Comparison of ENCODE assay signal across 8 cellular contexts in the genomic region with DNA sequence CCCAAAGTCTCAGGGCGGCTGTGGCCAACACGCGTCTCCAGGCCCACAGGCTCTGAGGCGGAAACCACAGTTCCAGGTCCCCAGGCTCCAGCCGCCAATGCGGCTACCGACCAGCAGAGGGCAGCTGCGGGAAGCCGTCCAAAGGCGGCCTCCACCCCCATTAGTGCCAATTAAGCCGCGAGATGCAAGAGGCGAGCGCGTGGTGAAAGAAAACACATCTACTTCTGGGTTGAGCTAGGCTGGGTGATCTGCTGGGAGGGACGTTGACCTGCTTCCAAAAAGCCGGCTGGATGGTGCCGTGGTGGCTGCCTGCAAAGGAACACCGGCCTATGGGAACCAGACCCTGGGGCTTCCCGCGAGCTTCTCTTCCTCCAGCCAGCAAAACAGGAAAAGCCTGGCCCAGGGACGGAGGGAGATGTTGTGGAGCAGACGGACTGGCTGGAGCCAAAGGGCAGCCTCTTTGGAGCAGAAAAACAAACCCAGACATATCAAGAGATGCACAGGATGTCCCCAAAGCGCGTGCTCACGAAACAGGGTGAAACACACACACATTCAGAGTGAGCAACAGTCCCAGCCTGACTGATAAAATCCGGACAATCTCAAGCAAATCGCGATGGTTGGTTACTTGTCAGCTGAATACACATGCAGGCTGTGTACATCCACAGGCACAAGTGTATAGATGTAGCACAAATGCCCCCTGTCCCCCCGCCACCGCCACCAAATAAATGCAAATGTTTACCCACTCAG.
A peak's percentile ranks its signal among the peaks of the same experiment; 100 is the strongest.
DNase-seq lines count a peak whose midpoint lies in the region; ATAC-seq and TF ChIP-seq lines count a peak whose summit lies in the region.

No MANE protein-coding gene starts in this region.

- H3K4me3 Mint-ChIP-seq in activated T-cell treated with anti-CD3 and anti-CD28 coated beads, Interleukin-2, amount 50 U/mL, for 4 hours, result peak overlapping the region; percentile 24
- peak overlapping the region; percentile 79 for H3K4me3 Mint-ChIP-seq in nephron progenitor cell

- no peaks in the 10 kb centered on the region for H3K9me3 ChIP-seq in thoracic aorta

- no peaks in the 10 kb centered on the region for H3K36me3 ChIP-seq in thoracic aorta

- H3K4me3 ChIP-seq in thoracic aorta, result peak overlapping the region; percentile 63

- H3K27ac Mint-ChIP-seq in nephron progenitor cell, result no peak overlapping the region

- ATAC-seq in GM19468 (IDR thresholded peaks at IDR 0.05; ENCODE audit: extremely low read depth, unreplicated experiment) (peak; percentile 99), HG03571 (IDR thresholded peaks at IDR 0.05; ENCODE audit: unreplicated experiment) (peak; percentile 99), foreskin keratinocyte (peak; percentile 94), thoracic aorta (ENCODE audit: insufficient number of reproducible peaks, low FRiP score, low read depth) (peak; percentile 63)
- peak; percentile 43 to 56 for ATAC-seq in activated T-cell treated with anti-CD3 and anti-CD28 coated beads, Interleukin-2, amount 50 U/mL, for 4 hours

- H3K27ac ChIP-seq in foreskin keratinocyte, result no peak overlapping the region
- H3K27ac ChIP-seq in thoracic aorta, result peak overlapping the region; percentile 45 to 50

- H3K27me3 ChIP-seq in foreskin keratinocyte (no peaks in the 10 kb centered on the region), thoracic aorta (replicated peaks; ENCODE audit: insufficient read depth) (no peaks in the 10 kb centered on the region)

- peaks cover 26% of the 10 kb centered on the region for H3K27me3 Mint-ChIP-seq in activated T-cell treated with anti-CD3 and anti-CD28 coated beads, Interleukin-2, amount 50 U/mL, for 4 hours (ENCODE audit: low read depth)
- peaks cover 17% of the 10 kb centered on the region for H3K27me3 Mint-ChIP-seq in nephron progenitor cell (ENCODE audit: low read depth, poor library complexity)

- peaks cover 4% of the 10 kb centered on the region for H3K4me1 Mint-ChIP-seq in activated T-cell treated with anti-CD3 and anti-CD28 coated beads, Interleukin-2, amount 50 U/mL, for 4 hours (ENCODE audit: low read depth)
- H3K4me1 Mint-ChIP-seq in nephron progenitor cell, result peaks cover 11% of the 10 kb centered on the region

- TF ChIP-seq CTCF in foreskin keratinocyte (conservative IDR thresholded peaks at IDR 0.05) (peak; percentile 82), nephron progenitor cell (IDR thresholded peaks at IDR 0.05) (peak; percentile 94), thoracic aorta (IDR thresholded peaks at IDR 0.05) (peak; percentile 93)

- DNase-seq in DMS 273 treated with DMSO at 0.1 percent for 48 hours (lab: John Stamatoyannopoulos, UW) (peak; percentile 71), NCI-H774 (lab: John Stamatoyannopoulos, UW) (peak; percentile 91), foreskin keratinocyte (peak; percentile 20 to 29), nephron progenitor cell (peak; percentile 89), thoracic aorta (ENCODE audit: low spot score) (peak; percentile 18)
- peak; percentile 7 for DNase-seq in activated T-cell treated with anti-CD3 and anti-CD28 coated beads, Interleukin-2, amount 50 U/mL, for 4 hours

- H3K36me3 Mint-ChIP-seq in activated T-cell treated with anti-CD3 and anti-CD28 coated beads, Interleukin-2, amount 50 U/mL, for 4 hours (ENCODE audit: insufficient read depth), result no peaks in the 10 kb centered on the region
- no peaks in the 10 kb centered on the region for H3K36me3 Mint-ChIP-seq in nephron progenitor cell (ENCODE audit: low read depth)

- no peaks in the 10 kb centered on the region for H3K4me1 ChIP-seq in foreskin keratinocyte
- H3K4me1 ChIP-seq in thoracic aorta (ENCODE audit: control insufficient read depth in 1 of 2, low read depth in 2 of 2), result peaks cover 4 to 13% of the 10 kb centered on the region in 2 donors

- H3K9me3 Mint-ChIP-seq in activated T-cell treated with anti-CD3 and anti-CD28 coated beads, Interleukin-2, amount 50 U/mL, for 4 hours, result peaks cover 3% of the 10 kb centered on the region
- H3K9me3 Mint-ChIP-seq in nephron progenitor cell, result no peaks in the 10 kb centered on the region

Comparison
In these comparisons a context has a peak if more than half of its experiments do, and no peak if none do; other contexts are left out.
1. DNase-seq: peak in every context shown above with its lines; median percentile 91 in NCI-H774; 89 in nephron progenitor cell; 71 in DMS 273 treated with DMSO at 0.1 percent for 48 hours; 24 in foreskin keratinocyte; 18 in thoracic aorta; 7 in activated T-cell treated with anti-CD3 and anti-CD28 coated beads, Interleukin-2, amount 50 U/mL, for 4 hours.